Comparison of ENCODE assay signal across 8 cellular contexts in the genomic region with DNA sequence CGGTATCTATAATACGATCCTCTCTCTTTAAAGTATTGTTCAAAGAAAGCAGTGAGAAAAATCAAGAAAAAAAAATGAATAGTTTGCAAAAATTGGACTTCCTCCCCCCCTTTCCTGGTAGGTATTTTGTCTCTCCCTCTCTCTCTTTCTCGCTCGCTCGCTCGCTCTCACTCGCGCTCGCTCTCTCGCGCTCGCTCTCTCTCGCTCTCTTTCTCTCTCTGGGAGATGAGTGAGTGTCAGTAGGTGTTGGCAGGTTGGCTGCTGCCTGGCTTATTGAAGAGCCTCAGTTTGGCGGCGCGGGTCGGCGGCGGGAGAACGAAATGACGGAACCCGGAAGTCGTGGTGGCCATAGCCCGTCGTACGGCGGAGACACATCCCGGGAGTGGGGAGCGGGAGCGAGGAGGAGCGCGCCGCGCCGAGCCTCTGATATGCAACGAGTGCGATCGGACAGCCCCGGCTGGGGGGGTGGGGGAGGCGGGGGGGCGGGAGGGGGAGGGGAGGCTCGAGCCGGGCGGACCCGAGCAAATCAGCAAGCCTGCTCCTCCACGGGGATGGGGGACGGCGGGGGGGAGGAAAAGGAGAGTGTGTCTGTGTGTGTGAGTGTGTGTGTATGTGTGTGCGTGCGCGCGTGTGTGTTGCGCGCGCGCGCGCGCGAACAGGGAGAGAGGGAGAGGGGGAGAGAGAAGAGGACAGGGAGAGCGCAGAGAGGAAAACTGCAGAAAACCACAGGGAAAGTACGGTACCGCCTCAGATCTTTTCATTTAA. TPM values are rescaled to one million over a fixed set of nuclear protein-coding genes. Genes with fewer than 3 reads are reported as not detected.
DNase-seq lines count a peak whose midpoint lies in the region; ATAC-seq lines count a peak whose summit lies in the region.

A gene (minus strand): TSS at position 441 of the 765 bp plus-strand sequence. CDS start 1,083 bp downstream, outside the sequence.

- peak; percentile 95 for DNase-seq in Caki2 (ENCODE audit: low read depth)
- DNase-seq in KBM-7 = peak; percentile 93
- DNase-seq in OCI-M1 (lab: John Stamatoyannopoulos, UW) = peak; percentile 95
- DNase-seq in Right ventricle myocardium inferior (ENCODE audit: missing footprints) = peak; percentile 95
- DNase-seq in non-pigmented ciliary epithelial cell (ENCODE audit: low read depth) = peak; percentile 73
- DNase-seq in effector CD4-positive, alpha-beta T cell = no peak

- peak; percentile 38 for ATAC-seq in GM21360 (IDR thresholded peaks at IDR 0.05; ENCODE audit: unreplicated experiment)
- ATAC-seq in Right ventricle myocardium inferior = peak; percentile 80

- intact Hi-C loops in Right ventricle myocardium inferior (cut with DNase I) = loop anchor here (5.0 to 10.0 kb wide), 4 partner anchors 305 to 1348 kb away; no protein-coding TSS in a partner anchor

- in situ Hi-C loops in Caki2 (cut with HindIII; ENCODE audit: low pct_unique_long_range_greater_than_20kb, low sequenced_read_pairs) (no loop called here), KBM-7 (cut with MboI; ENCODE audit: low pct_unique_long_range_greater_than_20kb, low sequenced_read_pairs) (loop anchor here (25.0 kb wide), 1 partner anchor 213 kb away; no protein-coding TSS in a partner anchor)

- 0% methylated on average over 47 to 63 of the region's 63 CpGs for WGBS in adipose tissue, 3 donors

- peak within 1 kb of the TSS; percentile 11 for H3K27ac ChIP-seq in adipose tissue (ENCODE audit: low read depth, low read length)

RNA-seq across cellular contexts. Expression of the gene that starts here (rescaled TPM):
- 22.0 and 36.9 TPM in 2 replicates for total RNA-seq in Caki2 (2014; rRNA removed; shearing (Covaris generic); ENCODE audit: low replicate concordance)
- polyA plus RNA-seq in adipose tissue = 10 to 100 TPM in 1 of 3 donors, 1 to 10 TPM in 2; 6.6 to 16.9 (median 9.0) TPM
- 45.4 TPM for total RNA-seq in Right ventricle myocardium inferior
